Comparison of ENCODE assay signal across 21 cellular contexts in the genomic region with DNA sequence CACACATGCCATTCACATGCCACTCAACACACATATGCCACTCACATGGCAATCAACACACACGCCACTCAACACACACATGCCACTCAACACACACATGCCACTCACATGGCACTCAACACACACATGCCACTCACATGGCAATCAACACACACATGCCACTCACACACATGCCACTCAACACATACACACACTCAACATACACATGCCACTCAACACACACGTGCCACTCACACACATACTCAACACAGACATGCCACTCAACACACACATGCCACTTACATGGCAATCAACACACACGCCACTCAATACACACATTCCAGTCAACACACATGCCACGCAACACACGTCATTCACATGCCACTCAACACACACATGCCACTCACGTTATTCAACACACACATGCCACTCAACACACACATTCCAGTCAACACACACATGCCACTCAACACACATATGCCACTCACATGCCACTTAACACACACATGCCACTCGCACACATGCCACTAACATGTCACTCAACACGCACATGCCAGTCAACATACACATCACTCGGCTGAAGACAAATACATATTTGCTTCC.
A peak's percentile ranks its signal among the peaks of the same experiment; 100 is the strongest.
DNase-seq lines count a peak whose midpoint lies in the region; ATAC-seq, FAIRE-seq and TF ChIP-seq lines count a peak whose summit lies in the region.
"Had no signal": no experiment of that assay in that cellular context is flagged by ENCODE, and none has a peak within 500 bp of the region (broad histone marks: within the 10 kb centered on the region; RNA-seq: fewer than 3 reads in every experiment).

No MANE protein-coding gene starts in this region.

- no peak overlapping the region for H3K27ac ChIP-seq in HepG2 (ENCODE audit: extremely low read length, insufficient read depth, low read length)
- no peak overlapping the region for H3K27ac ChIP-seq in right lobe of liver
- H3K27ac ChIP-seq in IMR-90 (ENCODE audit: insufficient read depth, low read length): no peak overlapping the region
- H3K27ac ChIP-seq in iPS DF 6.9 (ENCODE audit: low read length): peak overlapping the region; percentile 19
- H3K27ac ChIP-seq: 22Rv1; A549; BLaER1 treated with 17β-estradiol and CSF1 and Interleukin-3, amounts not matched to agents 10 nM and 100 nM; GM23248; HL-60; KMS-11 had no signal

- no peak overlapping the region for H2BK5ac ChIP-seq in IMR-90 (ENCODE audit: low read depth, low read length, poor library complexity, severe bottlenecking)

- H4K8ac ChIP-seq in IMR-90 (ENCODE audit: low read depth in 2 of 2, low read length in 2 of 2): no peak overlapping the region

- H4K20me1 ChIP-seq in HepG2 (ENCODE audit: insufficient read depth, low read length) (0 out of 2 replicates have a peak, but pooled peaks cover 3% of the 10 kb centered on the region), IMR-90 (ENCODE audit: insufficient read depth, low read length) (no peaks in the 10 kb centered on the region)
- H4K20me1 ChIP-seq: BLaER1 treated with 17β-estradiol and CSF1 and Interleukin-3, amounts not matched to agents 10 nM and 100 nM had no signal

- no peak for ATAC-seq in HepG2
- ATAC-seq in right lobe of liver: no peak
- no peak for ATAC-seq in IMR-90 (ENCODE audit: low read depth)
- ATAC-seq in HG02973 (IDR thresholded peaks at IDR 0.05; ENCODE audit: unreplicated experiment): no peak
- no peak for ATAC-seq in GM19351 (IDR thresholded peaks at IDR 0.05; ENCODE audit: unreplicated experiment)
- ATAC-seq: A549; CD8-positive, alpha-beta T cell; GM12878 had no signal

- H3K36me3 ChIP-seq in HepG2 (replicated peaks in 1 of 2; ENCODE audit: control insufficient read depth in 1 of 2, insufficient read depth in 2 of 2, low read length in 2 of 2) (no peaks in the 10 kb centered on the region), right lobe of liver (no peaks in the 10 kb centered on the region), IMR-90 (ENCODE audit: control insufficient read depth, insufficient read depth, low read length) (no peaks in the 10 kb centered on the region), iPS DF 6.9 (ENCODE audit: control insufficient read depth, insufficient read depth, low read length) (no peaks in the 10 kb centered on the region)
- H3K36me3 ChIP-seq: BLaER1 treated with 17β-estradiol and CSF1 and Interleukin-3, amounts not matched to agents 10 nM and 100 nM had no signal

- H2AK9ac ChIP-seq in IMR-90 (replicated peaks; ENCODE audit: low read depth, low read length, poor library complexity): no peak overlapping the region

- 36% methylated on average over 9 of the region's 9 CpGs for WGBS in HepG2 (ENCODE audit: low lambda C conversion rate)
- 81% methylated on average over 8 of the region's 9 CpGs for WGBS in right lobe of liver (ENCODE audit: insufficient coverage, low coverage, low lambda C conversion rate, missing lambda C conversion rate)
- 80% methylated on average over 6 of the region's 9 CpGs; no CpG with 5 or more reads in 1 of the 2 experiments for WGBS in IMR-90 (ENCODE audit: extremely low coverage in 2 of 2, insufficient read length in 1 of 2), 2 experiments
- 100% methylated on average over 5 of the region's 9 CpGs for WGBS in iPS DF 6.9 (ENCODE audit: insufficient coverage, insufficient read length)

- TF ChIP-seq CTCF in HepG2 (CRISPR knock-in tag; IDR thresholded peaks at IDR 0.05) (no peak), right lobe of liver (IDR thresholded peaks at IDR 0.05) (no peak), IMR-90 (conservative IDR thresholded peaks at IDR 0.05; ENCODE audit: low read depth, low read length) (no peak)

- H2BK120ac ChIP-seq in IMR-90 (ENCODE audit: low read depth, low read length): no peak overlapping the region

- H3K9me1 ChIP-seq in IMR-90 (ENCODE audit: insufficient read depth, low read length): no peaks in the 10 kb centered on the region

- no peak overlapping the region for H2AFZ ChIP-seq in HepG2 (ENCODE audit: low read length)
- peak overlapping the region; percentile 61 for H2AFZ ChIP-seq in IMR-90 (replicated peaks; ENCODE audit: low read length, poor library complexity)
- H2AFZ ChIP-seq: GM23248 had no signal

- H3K4me3 ChIP-seq in HepG2 (replicated peaks in 1 of 3; ENCODE audit: insufficient read depth in 1 of 3, low read depth in 2 of 3, low read length in 3 of 3): no peak overlapping the region
- H3K4me3 ChIP-seq in right lobe of liver: no peak overlapping the region
- H3K4me3 ChIP-seq in IMR-90 (ENCODE audit: insufficient read depth, low read depth, low read length): no peak overlapping the region
- H3K4me3 ChIP-seq in iPS DF 6.9 (ENCODE audit: low read length): no peak overlapping the region
- H3K4me3 ChIP-seq: A549; BLaER1 treated with 17β-estradiol and CSF1 and Interleukin-3, amounts not matched to agents 10 nM and 100 nM; GM12878; GM23248 had no signal

- H3K4me1 Mint-ChIP-seq in activated CD4-positive, alpha-beta memory T cell treated with anti-CD3 and anti-CD28 coated beads for 36 hours (ENCODE audit: low read depth): no peaks in the 10 kb centered on the region
- H3K4me1 Mint-ChIP-seq in activated T-helper 2 cell treated with anti-CD3 and anti-CD28 coated beads, Interferon-gamma antibody, Interleukin-2, Interleukin-4, amounts not matched to agents 10 μg/mL and 5 μg/mL and 100 μg/mL, durations not matched to agents 14 hours and 24 hours and 36 hours (ENCODE audit: low read depth): no peaks in the 10 kb centered on the region

- POLR2A ChIA-PET in HepG2 (lab: Yijun Ruan, JAX): no interaction called here
- POLR2A ChIA-PET in IMR-90 (lab: Charles Lee; ENCODE audit: unreplicated experiment): no interaction called here
- POLR2A ChIA-PET in activated CD4-positive, alpha-beta memory T cell treated with anti-CD3 and anti-CD28 coated beads for 36 hours (lab: Charles Lee): no interaction called here

- no peak overlapping the region for H3K18ac ChIP-seq in IMR-90 (ENCODE audit: low read depth, low read length)

- H3K4ac ChIP-seq in IMR-90 (ENCODE audit: low read depth, low read length): no peak overlapping the region

- H3K4me3 Mint-ChIP-seq in activated CD4-positive, alpha-beta memory T cell treated with anti-CD3 and anti-CD28 coated beads for 36 hours: no peak overlapping the region
- H3K4me3 Mint-ChIP-seq in activated T-helper 2 cell treated with anti-CD3 and anti-CD28 coated beads, Interferon-gamma antibody, Interleukin-2, Interleukin-4, amounts not matched to agents 10 μg/mL and 5 μg/mL and 100 μg/mL, durations not matched to agents 14 hours and 24 hours and 36 hours (ENCODE audit: low read depth): no peak overlapping the region
- H3K4me3 Mint-ChIP-seq: CD8-positive, alpha-beta T cell had no signal

- no peak overlapping the region for H3K27ac Mint-ChIP-seq in activated CD4-positive, alpha-beta memory T cell treated with anti-CD3 and anti-CD28 coated beads for 36 hours
- H3K27ac Mint-ChIP-seq in activated T-helper 2 cell treated with anti-CD3 and anti-CD28 coated beads, Interferon-gamma antibody, Interleukin-2, Interleukin-4, amounts not matched to agents 10 μg/mL and 5 μg/mL and 100 μg/mL, durations not matched to agents 14 hours and 24 hours and 36 hours: no peak overlapping the region
- H3K27ac Mint-ChIP-seq: CD8-positive, alpha-beta T cell had no signal

- no peak for TF ChIP-seq RAD21 in HepG2 (CRISPR knock-in tag; IDR thresholded peaks at IDR 0.05)
- no peak for TF ChIP-seq RAD21 in IMR-90 (IDR thresholded peaks at IDR 0.05; ENCODE audit: low read length)

- no peak overlapping the region for H3K14ac ChIP-seq in IMR-90 (replicated peaks; ENCODE audit: low read depth, low read length)

- TF ChIP-seq POLR2A in HepG2 (IDR thresholded peaks at IDR 0.05; ENCODE audit: insufficient read depth in 1 of 2, low read depth in 2 of 2, low read length in 2 of 2) (no peak), right lobe of liver (IDR thresholded peaks at IDR 0.05) (no peak), IMR-90 (IDR thresholded peaks at IDR 0.05; ENCODE audit: low read depth, low read length) (no peak)

- no peaks in the 10 kb centered on the region for H3K36me3 Mint-ChIP-seq in activated CD4-positive, alpha-beta memory T cell treated with anti-CD3 and anti-CD28 coated beads for 36 hours
- no peaks in the 10 kb centered on the region for H3K36me3 Mint-ChIP-seq in activated T-helper 2 cell treated with anti-CD3 and anti-CD28 coated beads, Interferon-gamma antibody, Interleukin-2, Interleukin-4, amounts not matched to agents 10 μg/mL and 5 μg/mL and 100 μg/mL, durations not matched to agents 14 hours and 24 hours and 36 hours (ENCODE audit: low read depth)
- H3K36me3 Mint-ChIP-seq: CD8-positive, alpha-beta T cell had no signal

- no peak overlapping the region for H2BK20ac ChIP-seq in IMR-90 (ENCODE audit: low read depth, low read length)

- H3K9ac ChIP-seq in HepG2 (ENCODE audit: insufficient read depth, low read depth, low read length): no peak overlapping the region
- no peak overlapping the region for H3K9ac ChIP-seq in IMR-90 (ENCODE audit: low read depth, low read length)
- H3K9ac ChIP-seq: BLaER1 treated with 17β-estradiol and CSF1 and Interleukin-3, amounts not matched to agents 10 nM and 100 nM; GM23248; KMS-11 had no signal

- H3K9me3 ChIP-seq in HepG2 (ENCODE audit: low read length) (no peaks in the 10 kb centered on the region), right lobe of liver (no peaks in the 10 kb centered on the region), IMR-90 (ENCODE audit: control insufficient read depth, insufficient read depth, low read length) (peaks cover 32% of the 10 kb centered on the region), iPS DF 6.9 (ENCODE audit: control insufficient read depth, insufficient read depth, low read length) (no peaks in the 10 kb centered on the region)
- H3K9me3 ChIP-seq: A549 had no signal

- H3K9me3 Mint-ChIP-seq in activated CD4-positive, alpha-beta memory T cell treated with anti-CD3 and anti-CD28 coated beads for 36 hours: no peaks in the 10 kb centered on the region
- H3K9me3 Mint-ChIP-seq in activated T-helper 2 cell treated with anti-CD3 and anti-CD28 coated beads, Interferon-gamma antibody, Interleukin-2, Interleukin-4, amounts not matched to agents 10 μg/mL and 5 μg/mL and 100 μg/mL, durations not matched to agents 14 hours and 24 hours and 36 hours: no peaks in the 10 kb centered on the region
- H3K9me3 Mint-ChIP-seq: CD8-positive, alpha-beta T cell had no signal

- BruUV-seq in HepG2 (replicated peaks; lab: Mats Ljungman, UMichigan) (no TSS peak), IMR-90 (replicated peaks; lab: Mats Ljungman, UMichigan) (no TSS peak)

- dilution Hi-C loops in IMR-90 (cut with HindIII; ENCODE audit: low sequenced_read_pairs, unreplicated experiment): no loop called here

- H3K27me3 ChIP-seq in HepG2 (ENCODE audit: control insufficient read depth in 1 of 2, insufficient read depth in 2 of 2, low read length in 2 of 2): peaks cover 3 to 14% of the 10 kb centered on the region in 2 experiments; a peak in 4 of 5 replicates
- no peaks in the 10 kb centered on the region for H3K27me3 ChIP-seq in right lobe of liver
- no peaks in the 10 kb centered on the region for H3K27me3 ChIP-seq in IMR-90 (ENCODE audit: control insufficient read depth, insufficient read depth, low read length)
- H3K27me3 ChIP-seq in iPS DF 6.9 (ENCODE audit: control insufficient read depth, insufficient read depth, low read length): no peaks in the 10 kb centered on the region

- no peak overlapping the region for H3K23ac ChIP-seq in IMR-90 (ENCODE audit: low read depth, low read length)

- H3K4me1 ChIP-seq in HepG2 (ENCODE audit: insufficient read depth, low read length) (no peaks in the 10 kb centered on the region), right lobe of liver (no peaks in the 10 kb centered on the region), IMR-90 (ENCODE audit: control insufficient read depth, insufficient read depth, low read length) (no peaks in the 10 kb centered on the region), iPS DF 6.9 (ENCODE audit: control insufficient read depth, insufficient read depth, low read length) (no peaks in the 10 kb centered on the region)
- H3K4me1 ChIP-seq: A549 had no signal

- no peak overlapping the region for H2AK5ac ChIP-seq in IMR-90 (ENCODE audit: low read depth, low read length)

- DNase-seq in HepG2 (ENCODE audit: low spot score): no peak
- DNase-seq in right lobe of liver: no peak
- no peak for DNase-seq in IMR-90
- no peak for DNase-seq in iPS DF 6.9 (ENCODE audit: low read depth, low spot score)
- no peak for DNase-seq in activated CD4-positive, alpha-beta memory T cell treated with anti-CD3 and anti-CD28 coated beads for 36 hours
- no peak for DNase-seq in activated T-helper 2 cell treated with anti-CD3 and anti-CD28 coated beads, Interferon-gamma antibody, Interleukin-2, Interleukin-4, amounts not matched to agents 10 μg/mL and 5 μg/mL and 100 μg/mL, durations not matched to agents 14 hours and 24 hours and 36 hours (ENCODE audit: low spot score)
- DNase-seq: Calu3; CD8-positive, alpha-beta T cell; DMS79 treated with DMSO at 0.1 percent for 48 hours; GM23248; HCEC 1CT had no signal

- CTCF ChIA-PET in HepG2 (lab: Yijun Ruan, JAX; ENCODE audit: low intra/inter-chr PET ratio, low total read pairs) (no interaction called here), IMR-90 (lab: Yijun Ruan, JAX) (no interaction called here)
- CTCF ChIA-PET in activated CD4-positive, alpha-beta memory T cell treated with anti-CD3 and anti-CD28 coated beads for 36 hours (lab: Charles Lee): no interaction called here

- no peak overlapping the region for H2BK15ac ChIP-seq in IMR-90 (ENCODE audit: low read depth, low read length)

- H3K56ac ChIP-seq in IMR-90 (ENCODE audit: extremely low read depth, insufficient read depth, low read length): no peak overlapping the region

- no peaks in the 10 kb centered on the region for H3K79me1 ChIP-seq in IMR-90 (ENCODE audit: low read depth in 1 of 2, low read length in 2 of 2)

- intact Hi-C loops in HepG2 (cut with micrococcal nuclease; ENCODE audit: unreplicated experiment): no loop called here
- intact Hi-C loops in right lobe of liver (cut with DNase I): no loop called here
- intact Hi-C loops in IMR-90 (cut with micrococcal nuclease): no loop called here
- intact Hi-C loops in activated CD4-positive, alpha-beta memory T cell treated with anti-CD3 and anti-CD28 coated beads for 36 hours (cut with micrococcal nuclease): no loop called here
- intact Hi-C loops in activated T-helper 2 cell treated with anti-CD3 and anti-CD28 coated beads, Interferon-gamma antibody, Interleukin-2, Interleukin-4, amounts not matched to agents 10 μg/mL and 5 μg/mL and 100 μg/mL, durations not matched to agents 14 hours and 24 hours and 36 hours (cut with micrococcal nuclease): no loop called here

- in situ Hi-C loops in HepG2 (cut with HindIII; ENCODE audit: extremely low pct_ligation_motif_present, low pct_unique_long_range_greater_than_20kb): no loop called here
- in situ Hi-C loops in IMR-90 (cut with MboI; ENCODE audit: low sequenced_read_pairs): no loop called here

- H4K91ac ChIP-seq in IMR-90 (ENCODE audit: insufficient read depth, low read depth, low read length): no peak overlapping the region

- H3K4me2 ChIP-seq in HepG2 (ENCODE audit: low read depth, low read length) (no peak overlapping the region), IMR-90 (ENCODE audit: low read depth, low read length) (no peak overlapping the region)
- H3K4me2 ChIP-seq: A549, KMS-11 had no signal

- no peak overlapping the region for H4K5ac ChIP-seq in IMR-90 (ENCODE audit: low read depth, low read length)

- TF ChIP-seq EP300 in HepG2 (IDR thresholded peaks at IDR 0.05; ENCODE audit: low read depth in 2 of 2, low read length in 2 of 2) (no peak), HepG2 (CRISPR knock-in tag; IDR thresholded peaks at IDR 0.05; ENCODE audit: borderline replicate concordance) (no peak)

- peaks cover 3% of the 10 kb centered on the region for H3K27me3 Mint-ChIP-seq in activated CD4-positive, alpha-beta memory T cell treated with anti-CD3 and anti-CD28 coated beads for 36 hours
- H3K27me3 Mint-ChIP-seq in activated T-helper 2 cell treated with anti-CD3 and anti-CD28 coated beads, Interferon-gamma antibody, Interleukin-2, Interleukin-4, amounts not matched to agents 10 μg/mL and 5 μg/mL and 100 μg/mL, durations not matched to agents 14 hours and 24 hours and 36 hours (ENCODE audit: low read depth): no peaks in the 10 kb centered on the region

- FAIRE-seq in HepG2 (lab: Jason Lieb, UNC): no peak
- FAIRE-seq: A549, GM12878, GM19239, H54 had no signal

- H3K79me2 ChIP-seq in HepG2 (ENCODE audit: insufficient read depth, low read length): no peaks in the 10 kb centered on the region
